In the genomic region with DNA sequence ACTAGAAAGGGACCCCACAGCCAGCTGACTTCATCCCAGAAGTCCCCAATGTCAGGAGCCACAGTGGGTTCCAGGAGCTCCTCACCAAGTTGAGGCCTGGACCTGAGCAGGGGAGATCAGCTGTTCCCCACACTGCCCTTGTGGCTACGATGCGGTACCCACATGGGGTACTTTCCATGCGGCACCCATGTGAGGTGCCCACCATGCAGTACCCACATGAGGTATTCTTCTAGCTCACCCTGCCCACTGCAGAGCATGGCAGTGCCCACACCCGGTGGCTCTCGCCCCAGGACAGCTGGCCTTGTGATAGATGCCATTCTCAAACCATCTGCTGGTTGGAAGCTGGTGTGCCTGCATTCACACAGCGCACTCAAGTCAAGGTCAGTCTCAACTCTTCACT, we compare ENCODE assay signal across 2 cellular contexts.
A peak's percentile ranks its signal among the peaks of the same experiment; 100 is the strongest.
TF ChIP-seq lines count a peak whose summit lies in the region.

No MANE protein-coding gene starts in this region.

TF ChIP-seq in IMR-90, 13 proteins besides CTCF, POLR2A, EP300 and RAD21:
- TF ChIP-seq, protein P1, sequence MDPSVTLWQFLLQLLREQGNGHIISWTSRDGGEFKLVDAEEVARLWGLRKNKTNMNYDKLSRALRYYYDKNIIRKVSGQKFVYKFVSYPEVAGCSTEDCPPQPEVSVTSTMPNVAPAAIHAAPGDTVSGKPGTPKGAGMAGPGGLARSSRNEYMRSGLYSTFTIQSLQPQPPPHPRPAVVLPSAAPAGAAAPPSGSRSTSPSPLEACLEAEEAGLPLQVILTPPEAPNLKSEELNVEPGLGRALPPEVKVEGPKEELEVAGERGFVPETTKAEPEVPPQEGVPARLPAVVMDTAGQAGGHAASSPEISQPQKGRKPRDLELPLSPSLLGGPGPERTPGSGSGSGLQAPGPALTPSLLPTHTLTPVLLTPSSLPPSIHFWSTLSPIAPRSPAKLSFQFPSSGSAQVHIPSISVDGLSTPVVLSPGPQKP (IDR thresholded peaks at IDR 0.05; ENCODE audit: borderline replicate concordance, low read depth, low read length), result no peak
- no peak for TF ChIP-seq USF2 (IDR thresholded peaks at IDR 0.05; ENCODE audit: low read depth, low read length)
- no peak for TF ChIP-seq MAZ (IDR thresholded peaks at IDR 0.05; ENCODE audit: borderline replicate concordance, low read depth, low read length)

TF ChIP-seq in WTC11, 78 proteins besides CTCF, POLR2A, EP300 and RAD21 (continued from another document):
- peak; percentile 29; the same call in 1 of the 2 replicates for TF ChIP-seq HMGXB4 (CRISPR knock-in tag; IDR thresholded peaks at IDR 0.05)
TF ChIP-seq in WTC11: peak in this region for 1.
